8 cellular contexts compared by ENCODE assay signal in the genomic region with DNA sequence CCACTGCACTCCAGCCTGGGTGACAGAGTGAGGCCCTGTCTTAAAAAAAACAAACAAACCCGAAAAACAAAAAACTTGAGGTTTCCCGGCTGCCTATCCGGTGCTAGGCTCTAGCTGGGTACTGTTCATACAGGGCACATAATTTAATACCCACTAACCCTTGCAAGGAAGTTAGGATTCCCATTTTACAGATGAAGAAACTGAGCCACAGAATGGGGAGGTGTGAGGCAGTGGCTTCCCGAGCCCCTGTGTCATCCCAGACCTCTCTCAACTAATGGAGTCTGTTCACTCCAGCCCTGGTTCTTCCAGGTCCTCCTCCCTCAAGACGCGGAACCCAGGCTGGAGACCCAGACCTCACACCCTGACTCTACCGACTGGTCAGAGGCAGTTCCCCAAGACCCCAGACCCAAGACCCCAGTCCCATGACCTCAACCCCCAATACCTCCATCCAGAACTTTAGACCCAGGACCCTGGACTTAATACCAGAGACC. TPM values are rescaled to one million over a fixed set of nuclear protein-coding genes. Genes with fewer than 3 reads are reported as not detected.
DNase-seq lines count a peak whose midpoint lies in the region; ATAC-seq, FAIRE-seq and TF ChIP-seq lines count a peak whose summit lies in the region.

No MANE protein-coding gene starts in this region.

- H3K4me1 ChIP-seq in NT2/D1 (ENCODE audit: insufficient read depth, insufficient read length) = peaks cover 4% of the 10 kb centered on the region

- no peaks in the 10 kb centered on the region for H3K9me3 Mint-ChIP-seq in CD4-positive, alpha-beta T cell
- H3K9me3 Mint-ChIP-seq in natural killer cell treated with Interleukin-12 subunit alpha and Interleukin-12 subunit beta and Interleukin-15 and Interleukin-18, amount 100 ng/mL, for 72 hours = no peaks in the 10 kb centered on the region

- H3K9ac ChIP-seq in NT2/D1 (ENCODE audit: insufficient read length, low read depth) = peak overlapping the region; percentile 97

- no peak for ATAC-seq in CD4-positive, alpha-beta T cell (ENCODE audit: poor library complexity)
- no peak for ATAC-seq in natural killer cell treated with Interleukin-12 subunit alpha and Interleukin-12 subunit beta and Interleukin-15 and Interleukin-18, amount 100 ng/mL, for 72 hours
- ATAC-seq in GM18511 (IDR thresholded peaks at IDR 0.05; ENCODE audit: unreplicated experiment) = no peak

- peaks cover 38% of the 10 kb centered on the region for H3K36me3 ChIP-seq in NT2/D1 (ENCODE audit: insufficient read depth, insufficient read length, low read length)

- CTCF ChIA-PET in CD4-positive, alpha-beta T cell (lab: Charles Lee) = interaction anchor here (0.6 to 4.9 kb wide), 4 partner anchors 12 to 227 kb away, joined by 4 to 35 read pairs (median 10); no protein-coding TSS in a partner anchor

- peak in 2 of 10 experiments; percentile 20 to 26 for DNase-seq in CD4-positive, alpha-beta T cell
- DNase-seq in NT2/D1 (ENCODE audit: low read depth, low spot score) = no peak
- DNase-seq in coronary artery (ENCODE audit: low spot score) = no peak
- no peak for DNase-seq in natural killer cell treated with Interleukin-12 subunit alpha and Interleukin-12 subunit beta and Interleukin-15 and Interleukin-18, amount 100 ng/mL, for 72 hours (ENCODE audit: low spot score)
- no peak for DNase-seq in Kasumi-1 (lab: John Stamatoyannopoulos, UW)
- no peak for DNase-seq in frontal cortex (ENCODE audit: low spot score in 2 of 2)
- no peak for DNase-seq in NCI-H526 (lab: John Stamatoyannopoulos, UW)

- no peak for TF ChIP-seq CTCF in CD4-positive, alpha-beta T cell (IDR thresholded peaks at IDR 0.05)
- no peak for TF ChIP-seq CTCF in coronary artery (IDR thresholded peaks at IDR 0.05)

- H3K27me3 Mint-ChIP-seq in CD4-positive, alpha-beta T cell = no peaks in the 10 kb centered on the region
- H3K27me3 Mint-ChIP-seq in natural killer cell treated with Interleukin-12 subunit alpha and Interleukin-12 subunit beta and Interleukin-15 and Interleukin-18, amount 100 ng/mL, for 72 hours = no peaks in the 10 kb centered on the region

- H3K27ac ChIP-seq in CD4-positive, alpha-beta T cell (ENCODE audit: low read depth, low read length) = peak overlapping the region; percentile 90
- H3K27ac ChIP-seq in coronary artery = peak overlapping the region; percentile 87 to 95

- H3K27me3 ChIP-seq in CD4-positive, alpha-beta T cell (ENCODE audit: control insufficient read depth, insufficient read depth, low read length) = no peaks in the 10 kb centered on the region
- no peaks in the 10 kb centered on the region for H3K27me3 ChIP-seq in NT2/D1 (ENCODE audit: insufficient read depth, insufficient read length)

- FAIRE-seq in frontal cortex (lab: Jason Lieb, UNC) = no peak

- peak overlapping the region; percentile 96 for H3K4me3 ChIP-seq in NT2/D1 (ENCODE audit: insufficient read length, low read depth)
- H3K4me3 ChIP-seq in coronary artery = peak overlapping the region; percentile 97

- peaks cover 41% of the 10 kb centered on the region for H3K36me3 Mint-ChIP-seq in CD4-positive, alpha-beta T cell (ENCODE audit: low read depth)
- no peaks in the 10 kb centered on the region for H3K36me3 Mint-ChIP-seq in natural killer cell treated with Interleukin-12 subunit alpha and Interleukin-12 subunit beta and Interleukin-15 and Interleukin-18, amount 100 ng/mL, for 72 hours

- POLR2A ChIA-PET in CD4-positive, alpha-beta T cell (lab: Charles Lee) = interaction anchor here (0.6 to 4.7 kb wide), 10 partner anchors 19 to 224 kb away, joined by 3 to 60 read pairs (median 28); a partner anchor contains a TSS

- H3K4me3 Mint-ChIP-seq in CD4-positive, alpha-beta T cell = peak overlapping the region; percentile 97
- H3K4me3 Mint-ChIP-seq in natural killer cell treated with Interleukin-12 subunit alpha and Interleukin-12 subunit beta and Interleukin-15 and Interleukin-18, amount 100 ng/mL, for 72 hours = peak overlapping the region; percentile 94

- H3K4me1 Mint-ChIP-seq in CD4-positive, alpha-beta T cell (ENCODE audit: low read depth) = peaks cover 33% of the 10 kb centered on the region
- H3K4me1 Mint-ChIP-seq in natural killer cell treated with Interleukin-12 subunit alpha and Interleukin-12 subunit beta and Interleukin-15 and Interleukin-18, amount 100 ng/mL, for 72 hours (ENCODE audit: low read depth in 2 of 2) = peaks cover 18 to 22% of the 10 kb centered on the region in 2 donors

- H3K27ac Mint-ChIP-seq in CD4-positive, alpha-beta T cell = peak overlapping the region; percentile 100
- H3K27ac Mint-ChIP-seq in natural killer cell treated with Interleukin-12 subunit alpha and Interleukin-12 subunit beta and Interleukin-15 and Interleukin-18, amount 100 ng/mL, for 72 hours = peak overlapping the region; percentile 100

- H3K9me3 ChIP-seq in CD4-positive, alpha-beta T cell (ENCODE audit: control insufficient read depth, low read length) = no peaks in the 10 kb centered on the region
- H3K9me3 ChIP-seq in NT2/D1 (ENCODE audit: insufficient read depth, low read length) = no peaks in the 10 kb centered on the region

- intact Hi-C loops in CD4-positive, alpha-beta T cell (cut with DNase I, micrococcal nuclease) = loop anchor here (1.0 to 10.0 kb wide), 6 partner anchors 36 to 421 kb away; a partner anchor contains a TSS

RNA-seq across cellular contexts. Expression of a gene that starts 0.6 kb away (rescaled TPM):
- total RNA-seq in CD4-positive, alpha-beta T cell = 10 to 100 TPM; 45.8 to 50.0 TPM
- total RNA-seq in natural killer cell treated with Interleukin-12 subunit alpha and Interleukin-12 subunit beta and Interleukin-15 and Interleukin-18, amount 100 ng/mL, for 72 hours = 10 to 100 TPM; 40.6 to 55.4 TPM
- 12.6 TPM for total RNA-seq in frontal cortex

RNA-seq across cellular contexts. Expression of a gene that starts 1.6 kb away (rescaled TPM):
- total RNA-seq in CD4-positive, alpha-beta T cell = 10 to 100 TPM; 68.9 to 71.1 TPM
- total RNA-seq in natural killer cell treated with Interleukin-12 subunit alpha and Interleukin-12 subunit beta and Interleukin-15 and Interleukin-18, amount 100 ng/mL, for 72 hours = 10 to 100 TPM; 58.5 to 75.1 TPM
- total RNA-seq in frontal cortex = 21.6 TPM

RNA-seq across cellular contexts. Expression of a gene that starts 11.1 kb away (rescaled TPM):
- total RNA-seq in CD4-positive, alpha-beta T cell = not detected
- total RNA-seq in natural killer cell treated with Interleukin-12 subunit alpha and Interleukin-12 subunit beta and Interleukin-15 and Interleukin-18, amount 100 ng/mL, for 72 hours = under 1 TPM in 1 of 2 donors, not detected in 1; 0.21 TPM
- total RNA-seq in frontal cortex = under 0.01 TPM

RNA-seq across cellular contexts. Expression of a gene that starts 25.3 kb away (rescaled TPM):
- total RNA-seq in CD4-positive, alpha-beta T cell = 1 to 10 TPM; 9.1 to 9.4 TPM
- 10 to 100 TPM; 58.5 to 61.9 TPM for total RNA-seq in natural killer cell treated with Interleukin-12 subunit alpha and Interleukin-12 subunit beta and Interleukin-15 and Interleukin-18, amount 100 ng/mL, for 72 hours
- 15.5 TPM for total RNA-seq in frontal cortex

RNA-seq across cellular contexts. Expression of a gene that starts 52.7 kb away (rescaled TPM):
- 1 to 10 TPM; 8.2 to 9.0 TPM for total RNA-seq in CD4-positive, alpha-beta T cell
- 1 to 10 TPM in 1 of 2 donors, under 1 TPM in 1; 0.57 to 2.1 TPM for total RNA-seq in natural killer cell treated with Interleukin-12 subunit alpha and Interleukin-12 subunit beta and Interleukin-15 and Interleukin-18, amount 100 ng/mL, for 72 hours
- total RNA-seq in frontal cortex = not detected
